Comparison of ENCODE assay signal across 20 cellular contexts in genomic region chr14:31949709-31950108, GRCh38.
DNase-seq lines count a peak whose midpoint lies in the region; FAIRE-seq and TF ChIP-seq lines count a peak whose summit lies in the region.
"Had no signal": no experiment of that assay in that cellular context is flagged by ENCODE, and none has a peak within 500 bp of the region (broad histone marks: within the 10 kb centered on the region; RNA-seq: fewer than 3 reads in every experiment).

No MANE protein-coding gene starts in this region.

- TF ChIP-seq CTCF in bronchial epithelial cell (IDR thresholded peaks at IDR 0.05; ENCODE audit: insufficient read depth, low read length, severe bottlenecking): no peak
- TF ChIP-seq CTCF in mesothelial cell of epicardium (IDR thresholded peaks at IDR 0.05; ENCODE audit: unreplicated experiment): no peak
- TF ChIP-seq CTCF in Peyer's patch (IDR thresholded peaks at IDR 0.05): no peak
- no peak for TF ChIP-seq CTCF in kidney (IDR thresholded peaks at IDR 0.05; ENCODE audit: borderline replicate concordance, extremely low read depth, insufficient read depth)

- H3K9me3 Mint-ChIP-seq in mesothelial cell of epicardium: no peaks in the 10 kb centered on the region
- H3K9me3 Mint-ChIP-seq: activated naive CD4-positive, alpha-beta T cell treated with anti-CD3 and anti-CD28 coated beads, Interleukin-2, amount 50 U/mL, for 24 hours had no signal

- H3K4me3 ChIP-seq in bronchial epithelial cell (ENCODE audit: low read depth, low read length) (no peak overlapping the region), Peyer's patch (no peak overlapping the region), kidney (ENCODE audit: low read length in 2 of 2) (no peak overlapping the region)

- intact Hi-C loops in kidney (cut with DNase I): no loop called here

- no peaks in the 10 kb centered on the region for H3K27me3 Mint-ChIP-seq in mesothelial cell of epicardium (ENCODE audit: low read depth)

- H3K4me1 ChIP-seq in Peyer's patch (peaks cover 0 to 13% (median 7%) of the 10 kb centered on the region in 4 donors), kidney (ENCODE audit: control insufficient read depth in 1 of 2, insufficient read depth in 1 of 2, low read depth in 1 of 2, low read length in 2 of 2) (peaks cover 0 to 3% of the 10 kb centered on the region in 2 donors)

- H3K4me1 Mint-ChIP-seq in mesothelial cell of epicardium: peaks cover 72% of the 10 kb centered on the region

- H3K27me3 ChIP-seq in bronchial epithelial cell (ENCODE audit: control insufficient read depth, insufficient read depth, low read length) (no peaks in the 10 kb centered on the region), Peyer's patch (no peaks in the 10 kb centered on the region)

- no peak overlapping the region for H3K4me3 Mint-ChIP-seq in mesothelial cell of epicardium
- H3K4me3 Mint-ChIP-seq: activated naive CD4-positive, alpha-beta T cell treated with anti-CD3 and anti-CD28 coated beads, Interleukin-2, amount 50 U/mL, for 24 hours had no signal

- DNase-seq in EH (ENCODE audit: low read depth) (peak; percentile 32), NCI-H226 (peak; percentile 45), bronchial epithelial cell (ENCODE audit: low read depth) (peak; percentile 90), mesothelial cell of epicardium (ENCODE audit: low spot score in 2 of 2, unreplicated experiment in 2 of 2) (no peak), Peyer's patch (no peak), NCI-H2107 (lab: John Stamatoyannopoulos, UW) (no peak), NCI-H1092 treated with DMSO at 0.1 percent for 48 hours (lab: John Stamatoyannopoulos, UW) (no peak), kidney (no peak)
- DNase-seq: activated CD4-positive, alpha-beta T cell treated with anti-CD3 and anti-CD28 coated beads, Interleukin-2, amount 50 U/mL, for 1 hour; COR-L47; effector CD4-positive, alpha-beta T cell; GF-D8; NCI-H1048; NCI-H774; occipital lobe; stimulated activated CD4-positive, alpha-beta T cell treated with anti-CD3 and anti-CD28 coated beads, Interleukin-2, amount 100 ng/mL, for 48 hours; substantia nigra had no signal

- TF ChIP-seq POLR2A in Peyer's patch (IDR thresholded peaks at IDR 0.05): no peak

- H3K36me3 Mint-ChIP-seq in mesothelial cell of epicardium: no peaks in the 10 kb centered on the region
- H3K36me3 Mint-ChIP-seq: activated naive CD4-positive, alpha-beta T cell treated with anti-CD3 and anti-CD28 coated beads, Interleukin-2, amount 50 U/mL, for 24 hours had no signal

- H3K27ac ChIP-seq in Peyer's patch (peak overlapping the region in 1 of 4 donors; percentile 40), kidney (ENCODE audit: low read depth in 2 of 2, low read length in 2 of 2) (peak overlapping the region in 1 of 2 donors; percentile 3)

- H3K9me3 ChIP-seq in Peyer's patch (no peaks in the 10 kb centered on the region), kidney (ENCODE audit: control insufficient read depth in 1 of 2, low read length in 2 of 2) (no peaks in the 10 kb centered on the region)

- H3K36me3 ChIP-seq in bronchial epithelial cell (ENCODE audit: control insufficient read depth, insufficient read depth, low read length) (no peaks in the 10 kb centered on the region), Peyer's patch (no peaks in the 10 kb centered on the region), kidney (ENCODE audit: control insufficient read depth in 1 of 2, insufficient read depth in 2 of 2, low read length in 2 of 2) (no peaks in the 10 kb centered on the region)

- H3K9ac ChIP-seq in kidney (ENCODE audit: low read length in 2 of 2): no peak overlapping the region

- FAIRE-seq in bronchial epithelial cell (lab: Jason Lieb, UNC) (no peak), kidney (lab: Jason Lieb, UNC) (no peak)
- FAIRE-seq: GM12891, RCC 7860 had no signal

- H3K27ac Mint-ChIP-seq in mesothelial cell of epicardium: peak overlapping the region; percentile 86
- H3K27ac Mint-ChIP-seq: activated naive CD4-positive, alpha-beta T cell treated with anti-CD3 and anti-CD28 coated beads, Interleukin-2, amount 50 U/mL, for 24 hours had no signal

Comparison
In these comparisons a context has a peak if more than half of its experiments do, and no peak if none do; other contexts are left out.
1. DNase-seq: peak in EH (single experiment), NCI-H226 (single experiment) and bronchial epithelial cell (single experiment); none in mesothelial cell of epicardium (0 of 2), Peyer's patch (0 of 3), NCI-H2107 (single experiment), NCI-H1092 treated with DMSO at 0.1 percent for 48 hours (single experiment) and kidney (single experiment).